3 cellular contexts compared by ENCODE assay signal in genomic region chr12:101880769-101881168, GRCh38.
TF ChIP-seq lines count a peak whose summit lies in the region.

No MANE protein-coding gene starts in this region.

TF ChIP-seq in SK-N-SH, 30 proteins besides CTCF, POLR2A, EP300 and RAD21:
- no peak for TF ChIP-seq TEAD4 (IDR thresholded peaks at IDR 0.05; ENCODE audit: borderline replicate concordance, insufficient read depth)
- no peak for TF ChIP-seq YY1 (IDR thresholded peaks at IDR 0.05; ENCODE audit: low read depth)
- TF ChIP-seq RFX5 (IDR thresholded peaks at IDR 0.05; ENCODE audit: low read length), result no peak
- TF ChIP-seq MEF2A (IDR thresholded peaks at IDR 0.05; ENCODE audit: borderline replicate concordance, low read depth), result no peak
- TF ChIP-seq ELF1 (IDR thresholded peaks at IDR 0.05), result no peak
- no peak for TF ChIP-seq NRF1 (IDR thresholded peaks at IDR 0.05; ENCODE audit: low read depth, low read length)
- TF ChIP-seq, protein P1, sequence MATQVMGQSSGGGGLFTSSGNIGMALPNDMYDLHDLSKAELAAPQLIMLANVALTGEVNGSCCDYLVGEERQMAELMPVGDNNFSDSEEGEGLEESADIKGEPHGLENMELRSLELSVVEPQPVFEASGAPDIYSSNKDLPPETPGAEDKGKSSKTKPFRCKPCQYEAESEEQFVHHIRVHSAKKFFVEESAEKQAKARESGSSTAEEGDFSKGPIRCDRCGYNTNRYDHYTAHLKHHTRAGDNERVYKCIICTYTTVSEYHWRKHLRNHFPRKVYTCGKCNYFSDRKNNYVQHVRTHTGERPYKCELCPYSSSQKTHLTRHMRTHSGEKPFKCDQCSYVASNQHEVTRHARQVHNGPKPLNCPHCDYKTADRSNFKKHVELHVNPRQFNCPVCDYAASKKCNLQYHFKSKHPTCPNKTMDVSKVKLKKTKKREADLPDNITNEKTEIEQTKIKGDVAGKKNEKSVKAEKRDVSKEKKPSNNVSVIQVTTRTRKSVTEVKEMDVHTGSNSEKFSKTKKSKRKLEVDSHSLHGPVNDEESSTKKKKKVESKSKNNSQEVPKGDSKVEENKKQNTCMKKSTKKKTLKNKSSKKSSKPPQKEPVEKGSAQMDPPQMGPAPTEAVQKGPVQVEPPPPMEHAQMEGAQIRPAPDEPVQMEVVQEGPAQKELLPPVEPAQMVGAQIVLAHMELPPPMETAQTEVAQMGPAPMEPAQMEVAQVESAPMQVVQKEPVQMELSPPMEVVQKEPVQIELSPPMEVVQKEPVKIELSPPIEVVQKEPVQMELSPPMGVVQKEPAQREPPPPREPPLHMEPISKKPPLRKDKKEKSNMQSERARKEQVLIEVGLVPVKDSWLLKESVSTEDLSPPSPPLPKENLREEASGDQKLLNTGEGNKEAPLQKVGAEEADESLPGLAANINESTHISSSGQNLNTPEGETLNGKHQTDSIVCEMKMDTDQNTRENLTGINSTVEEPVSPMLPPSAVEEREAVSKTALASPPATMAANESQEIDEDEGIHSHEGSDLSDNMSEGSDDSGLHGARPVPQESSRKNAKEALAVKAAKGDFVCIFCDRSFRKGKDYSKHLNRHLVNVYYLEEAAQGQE (IDR thresholded peaks at IDR 0.05; ENCODE audit: low read depth, low read length), result no peak
- no peak for TF ChIP-seq FOXM1 (IDR thresholded peaks at IDR 0.05; ENCODE audit: low read depth)
- no peak for TF ChIP-seq JUND (IDR thresholded peaks at IDR 0.05)
TF ChIP-seq in SK-N-SH: peak in this region for 0.

TF ChIP-seq in SK-N-SH treated with all-trans-retinoic acid at 6 μM for 48 hours, 23 proteins besides CTCF, POLR2A, EP300 and RAD21:
- TF ChIP-seq CREB5 (CRISPR knock-in tag; IDR thresholded peaks at IDR 0.05; ENCODE audit: low read depth), result no peak
- no peak for TF ChIP-seq ZNF8 (CRISPR knock-in tag; IDR thresholded peaks at IDR 0.05)
- TF ChIP-seq ZC3H10 (CRISPR knock-in tag; IDR thresholded peaks at IDR 0.05), result no peak
- no peak for TF ChIP-seq PPARA (CRISPR knock-in tag; IDR thresholded peaks at IDR 0.05; ENCODE audit: borderline replicate concordance)
- no peak for TF ChIP-seq ESRRG (CRISPR knock-in tag; IDR thresholded peaks at IDR 0.05)
- TF ChIP-seq, protein P2, sequence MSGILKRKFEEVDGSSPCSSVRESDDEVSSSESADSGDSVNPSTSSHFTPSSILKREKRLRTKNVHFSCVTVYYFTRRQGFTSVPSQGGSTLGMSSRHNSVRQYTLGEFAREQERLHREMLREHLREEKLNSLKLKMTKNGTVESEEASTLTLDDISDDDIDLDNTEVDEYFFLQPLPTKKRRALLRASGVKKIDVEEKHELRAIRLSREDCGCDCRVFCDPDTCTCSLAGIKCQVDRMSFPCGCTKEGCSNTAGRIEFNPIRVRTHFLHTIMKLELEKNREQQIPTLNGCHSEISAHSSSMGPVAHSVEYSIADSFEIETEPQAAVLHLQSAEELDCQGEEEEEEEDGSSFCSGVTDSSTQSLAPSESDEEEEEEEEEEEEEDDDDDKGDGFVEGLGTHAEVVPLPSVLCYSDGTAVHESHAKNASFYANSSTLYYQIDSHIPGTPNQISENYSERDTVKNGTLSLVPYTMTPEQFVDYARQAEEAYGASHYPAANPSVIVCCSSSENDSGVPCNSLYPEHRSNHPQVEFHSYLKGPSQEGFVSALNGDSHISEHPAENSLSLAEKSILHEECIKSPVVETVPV (CRISPR knock-in tag; IDR thresholded peaks at IDR 0.05), result no peak
- TF ChIP-seq TCF4 (CRISPR knock-in tag; IDR thresholded peaks at IDR 0.05; ENCODE audit: borderline replicate concordance), result no peak
- TF ChIP-seq BACH2 (CRISPR knock-in tag; IDR thresholded peaks at IDR 0.05; ENCODE audit: borderline replicate concordance), result no peak
- TF ChIP-seq ZFP30 (CRISPR knock-in tag; IDR thresholded peaks at IDR 0.05), result no peak
- TF ChIP-seq ZFP3 (CRISPR knock-in tag; IDR thresholded peaks at IDR 0.05), result no peak
- TF ChIP-seq ZNF565 (CRISPR knock-in tag; conservative IDR thresholded peaks at IDR 0.05; ENCODE audit: low read depth), result no peak
- TF ChIP-seq RARB (CRISPR knock-in tag; IDR thresholded peaks at IDR 0.05), result no peak
- no peak for TF ChIP-seq ZNF70 (CRISPR knock-in tag; IDR thresholded peaks at IDR 0.05)
- no peak for TF ChIP-seq CSDC2 (CRISPR knock-in tag; IDR thresholded peaks at IDR 0.05)
- no peak for TF ChIP-seq GLIS3 (CRISPR knock-in tag; IDR thresholded peaks at IDR 0.05)
- no peak for TF ChIP-seq ARNTL (CRISPR knock-in tag; IDR thresholded peaks at IDR 0.05; ENCODE audit: borderline replicate concordance, low read depth)

TF ChIP-seq in IMR-90, 13 proteins besides CTCF, POLR2A, EP300 and RAD21:
- TF ChIP-seq CEBPB (IDR thresholded peaks at IDR 0.05; ENCODE audit: low read depth, low read length) (no peak), NFE2L2 (IDR thresholded peaks at IDR 0.05; ENCODE audit: low read depth, low read length) (no peak), ELK1 (IDR thresholded peaks at IDR 0.05; ENCODE audit: borderline replicate concordance, low read depth, low read length) (no peak), FOS (IDR thresholded peaks at IDR 0.05; ENCODE audit: low read depth, low read length) (no peak), SMC3 (IDR thresholded peaks at IDR 0.05; ENCODE audit: low read depth, low read length) (no peak), MAZ (IDR thresholded peaks at IDR 0.05; ENCODE audit: borderline replicate concordance, low read depth, low read length) (no peak), MXI1 (IDR thresholded peaks at IDR 0.05; ENCODE audit: borderline replicate concordance, low read depth, low read length) (no peak)
